ENCODE assay signal across 22 cellular contexts in genomic region chr3:52461874-52462273, GRCh38. TPM values are rescaled to one million over a fixed set of nuclear protein-coding genes. Genes with fewer than 3 reads are reported as not detected.
DNase-seq lines count a peak whose midpoint lies in the region; ATAC-seq and TF ChIP-seq lines count a peak whose summit lies in the region.
"Had no signal": no experiment of that assay in that cellular context is flagged by ENCODE, and none has a peak within 500 bp of the region (broad histone marks: within the 10 kb centered on the region; RNA-seq: fewer than 3 reads in every experiment).

No MANE protein-coding gene starts in this region.

- peaks cover 92% of the 10 kb centered on the region for H3K79me2 ChIP-seq in Loucy (ENCODE audit: insufficient read depth, low read length)
- peaks cover 89% of the 10 kb centered on the region for H3K79me2 ChIP-seq in hepatocyte

- H3K4me1 ChIP-seq in Loucy (ENCODE audit: insufficient read depth, low read length, poor library complexity, severe bottlenecking) (peaks cover 32% of the 10 kb centered on the region), adipocyte (ENCODE audit: control insufficient read depth, insufficient read depth, low read length) (peaks cover 23% of the 10 kb centered on the region), hepatocyte (ENCODE audit: insufficient read depth) (peaks cover 5% of the 10 kb centered on the region), subcutaneous abdominal adipose tissue (ENCODE audit: control insufficient read depth in 5 of 5, insufficient read depth in 5 of 5, low read length in 5 of 5) (peaks cover 0 to 20% (median 10%) of the 10 kb centered on the region in 5 donors)

- H3K4me3 ChIP-seq in Loucy (ENCODE audit: low read length, poor library complexity, severe bottlenecking) (no peak overlapping the region), adipocyte (ENCODE audit: low read length) (no peak overlapping the region), hepatocyte (no peak overlapping the region), subcutaneous abdominal adipose tissue (ENCODE audit: low read depth in 1 of 5, low read length in 5 of 5) (no peak overlapping the region)

- H2AFZ ChIP-seq in Loucy (ENCODE audit: low read length) (no peak overlapping the region), hepatocyte (no peak overlapping the region)

- H3K27ac ChIP-seq in hepatocyte (peak overlapping the region; percentile 16), subcutaneous abdominal adipose tissue (ENCODE audit: low read depth, low read length) (peak overlapping the region; percentile 23)

- ATAC-seq in HG02870 (IDR thresholded peaks at IDR 0.05; ENCODE audit: unreplicated experiment): no peak
- ATAC-seq in GM19463 (IDR thresholded peaks at IDR 0.05; ENCODE audit: unreplicated experiment): no peak
- ATAC-seq: CD8-positive, alpha-beta T cell had no signal

- H4K20me1 ChIP-seq in Loucy (ENCODE audit: insufficient read depth, low read length, poor library complexity, severe bottlenecking) (peaks cover 31% of the 10 kb centered on the region), hepatocyte (ENCODE audit: insufficient read depth, poor library complexity, severe bottlenecking) (peaks cover 6% of the 10 kb centered on the region)

- peaks cover 59% of the 10 kb centered on the region; the same call in 1 of the 2 replicates for H3K36me3 ChIP-seq in Loucy (ENCODE audit: insufficient read depth, low read length)
- peaks cover 57% of the 10 kb centered on the region for H3K36me3 ChIP-seq in adipocyte (ENCODE audit: control insufficient read depth, insufficient read depth, low read length, severe bottlenecking)
- H3K36me3 ChIP-seq in hepatocyte (replicated peaks; ENCODE audit: insufficient read depth, low read depth): peaks cover 2% of the 10 kb centered on the region
- H3K36me3 ChIP-seq in subcutaneous abdominal adipose tissue (ENCODE audit: control insufficient read depth in 5 of 5, insufficient read depth in 5 of 5, low read length in 5 of 5): peaks cover 11 to 52% (median 37%) of the 10 kb centered on the region in 5 donors

- H3K9me3 ChIP-seq in Loucy (ENCODE audit: insufficient read depth, low read depth, low read length) (no peaks in the 10 kb centered on the region), adipocyte (ENCODE audit: control insufficient read depth, low read length) (no peaks in the 10 kb centered on the region), hepatocyte (ENCODE audit: low read depth) (no peaks in the 10 kb centered on the region), subcutaneous abdominal adipose tissue (ENCODE audit: control insufficient read depth in 5 of 5, low read length in 5 of 5) (no peaks in the 10 kb centered on the region)

- TF ChIP-seq CTCF in Loucy (conservative IDR thresholded peaks at IDR 0.05; ENCODE audit: low read length): no peak
- no peak for TF ChIP-seq CTCF in hepatocyte (IDR thresholded peaks at IDR 0.05; ENCODE audit: poor library complexity)

- peak; percentile 67 for DNase-seq in adipocyte (ENCODE audit: low read depth)
- DNase-seq in hepatocyte (ENCODE audit: low spot score): no peak
- no peak for DNase-seq in HUDEP-2 (lab: John Stamatoyannopoulos, UW; ENCODE audit: unreplicated experiment in 76 of 76)
- DNase-seq: C1 segment of cervical spinal cord, Calu3, DMS153, NCI-H1694, NCI-H2081, NCI-H2171, NCI-H524 treated with DMSO at 0.1 percent for 48 hours, NCI-H82, SHP77 had no signal

- peak overlapping the region; percentile 42 for H3K4me2 ChIP-seq in Loucy (ENCODE audit: low read depth, low read length, poor library complexity, severe bottlenecking)
- no peak overlapping the region for H3K4me2 ChIP-seq in hepatocyte

- no peaks in the 10 kb centered on the region for H3K9me2 ChIP-seq in Loucy (replicated peaks; ENCODE audit: low read depth, low read length)
- H3K9me2 ChIP-seq in hepatocyte (replicated peaks; ENCODE audit: insufficient read depth): no peaks in the 10 kb centered on the region

- H3K9ac ChIP-seq in Loucy (ENCODE audit: low read depth, low read length, poor library complexity, severe bottlenecking) (peak overlapping the region; percentile 2), adipocyte (ENCODE audit: low read length) (peak overlapping the region; percentile 24), subcutaneous abdominal adipose tissue (ENCODE audit: low read length in 5 of 5) (no peak overlapping the region)

- 70% methylated on average over 6 of the region's 6 CpGs for WGBS in hepatocyte (ENCODE audit: low lambda C conversion rate, missing lambda C conversion rate)

- H3K27me3 ChIP-seq in Loucy (ENCODE audit: insufficient read depth, low read length, poor library complexity, severe bottlenecking): no peaks in the 10 kb centered on the region
- no peaks in the 10 kb centered on the region for H3K27me3 ChIP-seq in adipocyte (replicated peaks; ENCODE audit: control insufficient read depth, insufficient read depth, low read length)
- no peaks in the 10 kb centered on the region for H3K27me3 ChIP-seq in hepatocyte
- H3K27me3 ChIP-seq in subcutaneous abdominal adipose tissue (ENCODE audit: control insufficient read depth in 5 of 5, insufficient read depth in 4 of 5, low read length in 5 of 5): no peaks in the 10 kb centered on the region

- H3F3A ChIP-seq in Loucy (ENCODE audit: low read depth): no peaks in the 10 kb centered on the region

RNA-seq across cellular contexts. Expression of gene NISCH, which starts 6.5 kb away (rescaled TPM):
- 52.1 and 74.5 TPM in 2 replicates for total RNA-seq in hepatocyte
- 58.9 and 66.3 TPM in 2 replicates for polyA plus RNA-seq in hepatocyte

RNA-seq across cellular contexts. Expression of gene TNNC1, which starts 8.0 kb away (rescaled TPM):
- 15.0 and 16.1 TPM in 2 replicates for total RNA-seq in hepatocyte
- 9.7 and 19.8 TPM in 2 replicates for polyA plus RNA-seq in hepatocyte
- total RNA-seq: Daoy, M059J had no signal
- polyA plus RNA-seq: IgD-negative memory B cell had no signal

RNA-seq across cellular contexts. Expression of gene SEMA3G, which starts 17.0 kb away (rescaled TPM):
- 1.5 and 3.8 TPM in 2 replicates for total RNA-seq in hepatocyte
- polyA plus RNA-seq in hepatocyte: 0.48 and 1.5 TPM in 2 replicates
- total RNA-seq: OCI-LY7 had no signal

RNA-seq across cellular contexts. Expression of gene STAB1, which starts 33.3 kb away (rescaled TPM):
- 4.0 and 4.6 TPM in 2 replicates for total RNA-seq in hepatocyte
- polyA plus RNA-seq in hepatocyte: 3.0 and 4.0 TPM in 2 replicates
- total RNA-seq: Daoy, H4, M059J, OCI-LY7 had no signal
- polyA plus RNA-seq: IgD-negative memory B cell had no signal

RNA-seq across cellular contexts. Expression of gene PHF7, which starts 51.4 kb away (rescaled TPM):
- 7.1 and 7.2 TPM in 2 replicates for total RNA-seq in hepatocyte
- polyA plus RNA-seq in hepatocyte: 3.9 and 7.1 TPM in 2 replicates

Comparison
In these comparisons a context has a peak if more than half of its experiments do, and no peak if none do; other contexts are left out.
1. H3K9ac ChIP-seq: peak in Loucy (single experiment) and adipocyte (single experiment); none in subcutaneous abdominal adipose tissue (0 of 5).